ENCODE assay signal across 10 cellular contexts in genomic region chr11:314548-314875, GRCh38. TPM values are rescaled to one million over a fixed set of nuclear protein-coding genes. Genes with fewer than 3 reads are reported as not detected.
DNase-seq lines count a peak whose midpoint lies in the region; ATAC-seq and TF ChIP-seq lines count a peak whose summit lies in the region.
"Not testable (repeated sequence)": the region's sequence is repeated elsewhere in the genome, so short reads cannot be mapped to it uniquely, and the experiment has no call there.
"Had no signal": no experiment of that assay in that cellular context is flagged by ENCODE, and none has a peak within 500 bp of the region (broad histone marks: within the 10 kb centered on the region; RNA-seq: fewer than 3 reads in every experiment).

No MANE protein-coding gene starts in this region.

- peaks cover 25% of the 10 kb centered on the region for H3K36me3 ChIP-seq in DND-41 (ENCODE audit: insufficient read depth, low read length)
- H3K36me3 ChIP-seq in MM.1S (replicated peaks; ENCODE audit: insufficient read depth, low read length); cardiac muscle cell; ovary; tibial nerve: not testable (repeated sequence)

- intact Hi-C loops in lower leg skin (cut with DNase I; ENCODE audit: low total_unique reads); ovary (cut with DNase I): not testable (repeated sequence)

- peaks cover 50% of the 10 kb centered on the region for H3K79me2 ChIP-seq in DND-41 (ENCODE audit: insufficient read depth, low read length)
- not testable (repeated sequence) for H3K79me2 ChIP-seq in MM.1S (ENCODE audit: low read length)

- not testable (repeated sequence) for H3F3A ChIP-seq in MM.1S (ENCODE audit: insufficient read depth, low read length)

- H3K4me2 ChIP-seq in DND-41 (ENCODE audit: insufficient read depth, low read length) (peak overlapping the region; percentile 88), MM.1S (ENCODE audit: low read depth, low read length) (peak overlapping the region; percentile 57; the same call in 1 of the 2 replicates)

- not testable (repeated sequence) for TF ChIP-seq EP300 in ovary (IDR thresholded peaks at IDR 0.05); tibial nerve (IDR thresholded peaks at IDR 0.05)

- peaks cover 19% of the 10 kb centered on the region for H4K20me1 ChIP-seq in DND-41 (ENCODE audit: insufficient read depth, low read length)
- H4K20me1 ChIP-seq in MM.1S (ENCODE audit: insufficient read depth, low read length): not testable (repeated sequence)

- DNase-seq in DND-41; MM.1S; central memory CD8-positive, alpha-beta T cell (ENCODE audit: low spot score in 2 of 2); lower leg skin (ENCODE audit: low spot score in 2 of 2); ovary; tibial nerve (ENCODE audit: low spot score in 2 of 2): not testable (repeated sequence)
- DNase-seq in activated T-cell treated with anti-CD3 and anti-CD28 coated beads, Interleukin-2, amount 50 U/mL, for 48 hours: peak; percentile 54 to 57
- peak in 1 of 2 donors; percentile 38 for DNase-seq in cardiac muscle cell (ENCODE audit: low read depth in 1 of 2, low spot score in 1 of 2)

- not testable (repeated sequence) for H3K9me3 ChIP-seq in DND-41 (ENCODE audit: insufficient read depth, low read length, severe bottlenecking); MM.1S (replicated peaks; ENCODE audit: insufficient read depth, low read length); cardiac muscle cell (ENCODE audit: low read depth); ovary; tibial nerve

- H3K4me1 ChIP-seq in DND-41 (ENCODE audit: insufficient read depth, low read length) (peaks cover 67% of the 10 kb centered on the region), MM.1S (ENCODE audit: low read length) (peaks cover 14% of the 10 kb centered on the region), cardiac muscle cell (ENCODE audit: low read depth) (peaks cover 19% of the 10 kb centered on the region), ovary (ENCODE audit: insufficient read depth) (peaks cover 17% of the 10 kb centered on the region), tibial nerve (peaks cover 0 to 58% (median 31%) of the 10 kb centered on the region in 4 donors)

- not testable (repeated sequence) for TF ChIP-seq POLR2A in lower leg skin (IDR thresholded peaks at IDR 0.05); ovary (IDR thresholded peaks at IDR 0.05); tibial nerve (IDR thresholded peaks at IDR 0.05)

- peak overlapping the region; percentile 89 for H3K4me3 Mint-ChIP-seq in central memory CD8-positive, alpha-beta T cell

- H3K27me3 ChIP-seq in DND-41 (ENCODE audit: insufficient read depth, low read length, poor library complexity); ovary; tibial nerve: not testable (repeated sequence)
- H3K27me3 ChIP-seq in MM.1S (replicated peaks; ENCODE audit: insufficient read depth, low read length): peaks cover 59% of the 10 kb centered on the region
- H3K27me3 ChIP-seq in cardiac muscle cell: peaks cover 22% of the 10 kb centered on the region

- not testable (repeated sequence) for TF ChIP-seq CTCF in DND-41 (IDR thresholded peaks at IDR 0.05; ENCODE audit: borderline replicate concordance, extremely low read depth, low read length, poor library complexity, severe bottlenecking); MM.1S (IDR thresholded peaks at IDR 0.05; ENCODE audit: low read length); cardiac muscle cell (IDR thresholded peaks at IDR 0.05; ENCODE audit: low read depth, low read length); lower leg skin (IDR thresholded peaks at IDR 0.05); ovary (IDR thresholded peaks at IDR 0.05); tibial nerve (IDR thresholded peaks at IDR 0.05)

- H3K36me3 Mint-ChIP-seq in central memory CD8-positive, alpha-beta T cell (ENCODE audit: insufficient read depth): peaks cover 49% of the 10 kb centered on the region

- whole genome bisulfite sequencing in lower leg skin, 2 donors: 23 to 28% methylated on average over 6 of the region's 6 CpGs
- WGBS in ovary, 3 donors: 0 to 4% (median 0%) methylated on average over 6 of the region's 6 CpGs
- WGBS in tibial nerve, 2 donors: 54 to 57% methylated on average over 6 of the region's 6 CpGs

- peak overlapping the region; percentile 96 for H3K27ac Mint-ChIP-seq in central memory CD8-positive, alpha-beta T cell (ENCODE audit: low read depth)

- not testable (repeated sequence) for H2AFZ ChIP-seq in DND-41 (ENCODE audit: low read depth, low read length); MM.1S (ENCODE audit: low read length)

- H3K4me3 ChIP-seq in DND-41 (ENCODE audit: low read depth in 1 of 2, low read length in 2 of 2): peak overlapping the region; percentile 44 to 64; a peak in 3 of 4 replicates
- H3K4me3 ChIP-seq in MM.1S (ENCODE audit: low read length): not testable (repeated sequence)
- peak overlapping the region; percentile 40 for H3K4me3 ChIP-seq in cardiac muscle cell
- peak overlapping the region; percentile 31 for H3K4me3 ChIP-seq in lower leg skin (ENCODE audit: low read depth, poor library complexity, severe bottlenecking)
- H3K4me3 ChIP-seq in ovary: peak overlapping the region; percentile 76
- peak overlapping the region; percentile 40 to 55 (median 46) for H3K4me3 ChIP-seq in tibial nerve

- peaks cover 50% of the 10 kb centered on the region for H3K4me1 Mint-ChIP-seq in central memory CD8-positive, alpha-beta T cell

- H3K27me3 Mint-ChIP-seq in central memory CD8-positive, alpha-beta T cell: not testable (repeated sequence)

- peak overlapping the region; percentile 72 for H3K9ac ChIP-seq in DND-41 (ENCODE audit: low read depth, low read length)
- not testable (repeated sequence) for H3K9ac ChIP-seq in MM.1S (ENCODE audit: low read length)

- H3K9me3 Mint-ChIP-seq in central memory CD8-positive, alpha-beta T cell: not testable (repeated sequence)

- not testable (repeated sequence) for H3K9me2 ChIP-seq in MM.1S (replicated peaks; ENCODE audit: insufficient read depth, low read length)

- H3K27ac ChIP-seq in DND-41 (ENCODE audit: low read length): peak overlapping the region; percentile 83
- not testable (repeated sequence) for H3K27ac ChIP-seq in MM.1S (ENCODE audit: low read length)
- peak overlapping the region; percentile 90 for H3K27ac ChIP-seq in cardiac muscle cell
- H3K27ac ChIP-seq in ovary: peak overlapping the region; percentile 79 to 88
- peak overlapping the region; percentile 66 to 92 (median 90) for H3K27ac ChIP-seq in tibial nerve

- peak; percentile 3; the same call in 1 of the 3 replicates for ATAC-seq in DND-41 (ENCODE audit: insufficient read depth, low read depth)
- ATAC-seq in central memory CD8-positive, alpha-beta T cell (replicated peaks; ENCODE audit: extremely low read depth, poor library complexity, severe bottlenecking): peak; percentile 0

RNA-seq across cellular contexts. Expression of gene IFITM1, which starts 0.7 kb away (rescaled TPM):
- 47.2 and 68.9 TPM in 2 replicates for total RNA-seq in cardiac muscle cell
- polyA plus RNA-seq in cardiac muscle cell: 74.3 and 154 TPM in 2 replicates
- total RNA-seq in lower leg skin: 100 to 1,000 TPM in 1 of 4 donors, 10 to 100 TPM in 3; 44.2 to 114 (median 65.4) TPM
- 100 to 1,000 TPM; 317 to 760 (median 496) TPM for total RNA-seq in ovary
- 100 to 1,000 TPM; 211 to 748 TPM for polyA plus RNA-seq in ovary
- total RNA-seq in tibial nerve: 100 to 1,000 TPM; 216 to 431 (median 256) TPM

RNA-seq across cellular contexts. Expression of gene IFITM3, which starts 6.1 kb away (rescaled TPM):
- 108 and 137 TPM in 2 replicates for total RNA-seq in cardiac muscle cell
- 498 and 585 TPM in 2 replicates for polyA plus RNA-seq in cardiac muscle cell
- 100 to 1,000 TPM in 1 of 4 donors, 10 to 100 TPM in 3; 39.6 to 124 (median 84.2) TPM for total RNA-seq in lower leg skin
- 1,000 to 10,000 TPM in 2 of 7 donors, 100 to 1,000 TPM in 5; 150 to 1,394 (median 665) TPM for total RNA-seq in ovary
- 1,000 to 10,000 TPM in 1 of 2 donors, 100 to 1,000 TPM in 1; 506 to 1,096 TPM for polyA plus RNA-seq in ovary
- total RNA-seq in tibial nerve: 100 to 1,000 TPM; 258 to 816 (median 325) TPM

RNA-seq across cellular contexts. Expression of gene IFITM2, which starts 6.9 kb away (rescaled TPM):
- total RNA-seq in cardiac muscle cell: 71.6 and 84.8 TPM in 2 replicates
- polyA plus RNA-seq in cardiac muscle cell: 267 and 368 TPM in 2 replicates
- total RNA-seq in lower leg skin: 10 to 100 TPM; 22.2 to 99.4 (median 52.9) TPM
- 1,000 to 10,000 TPM in 1 of 7 donors, 100 to 1,000 TPM in 6; 207 to 1,149 (median 546) TPM for total RNA-seq in ovary
- 100 to 1,000 TPM; 306 to 616 TPM for polyA plus RNA-seq in ovary
- 100 to 1,000 TPM; 258 to 624 (median 292) TPM for total RNA-seq in tibial nerve

RNA-seq across cellular contexts. Expression of gene IFITM5, which starts 15.2 kb away (rescaled TPM):
- total RNA-seq in cardiac muscle cell (not detected in 2 replicates), lower leg skin (not detected), ovary (not detected), tibial nerve (not detected)
- polyA plus RNA-seq in cardiac muscle cell (0.41 TPM in 1 of 2 replicates, not detected in the other), ovary (not detected)
- total RNA-seq: body of pancreas, mesenteric fat pad had no signal

RNA-seq across cellular contexts. Expression of gene PGGHG, which starts 25.6 kb away (rescaled TPM):
- total RNA-seq in cardiac muscle cell (29.9 and 88.7 TPM in 2 replicates), lower leg skin (1 to 10 TPM; 4.0 to 7.7 (median 6.9) TPM), ovary (10 to 100 TPM in 4 of 7 donors, 1 to 10 TPM in 3; 3.3 to 21.3 (median 10.6) TPM), tibial nerve (100 to 1,000 TPM in 1 of 4 donors, 10 to 100 TPM in 3; 43.7 to 166 (median 55.6) TPM)
- polyA plus RNA-seq in cardiac muscle cell (33.1 and 42.4 TPM in 2 replicates), ovary (1 to 10 TPM in 1 of 2 donors, under 1 TPM in 1; 0.25 to 6.1 TPM)
